In genomic region chr19:12272386-12272785, GRCh38 we compare ENCODE assay signal across 26 cellular contexts. TPM values are rescaled to one million over a fixed set of nuclear protein-coding genes. Genes with fewer than 3 reads are reported as not detected.
DNase-seq lines count a peak whose midpoint lies in the region; ATAC-seq, FAIRE-seq and TF ChIP-seq lines count a peak whose summit lies in the region.
"Had no signal": no experiment of that assay in that cellular context is flagged by ENCODE, and none has a peak within 500 bp of the region (broad histone marks: within the 10 kb centered on the region; RNA-seq: fewer than 3 reads in every experiment).

No MANE protein-coding gene starts in this region.

- no peak overlapping the region for H3K4me2 ChIP-seq in K562 (ENCODE audit: insufficient read depth, low read length)
- H3K4me2 ChIP-seq: KMS-11, SK-N-SH had no signal

- H3K79me2 ChIP-seq in K562 (ENCODE audit: control insufficient read depth, insufficient read depth, low read length) = no peaks in the 10 kb centered on the region

- H3K36me3 ChIP-seq in liver (ENCODE audit: control insufficient read depth in 4 of 4, insufficient read depth in 3 of 4, low read depth in 1 of 4, low read length in 3 of 4) = peaks cover 15 to 72% (median 62%) of the 10 kb centered on the region in 4 donors
- peaks cover 0 to 47% (median 25%) of the 10 kb centered on the region in 4 donors for H3K36me3 ChIP-seq in right lobe of liver
- H3K36me3 ChIP-seq in K562 (ENCODE audit: control insufficient read depth, insufficient read depth, low read length) = peaks cover 19% of the 10 kb centered on the region; the same call in 1 of the 3 replicates
- H3K36me3 ChIP-seq in mucosa of rectum (ENCODE audit: control insufficient read depth in 2 of 2, insufficient read depth in 2 of 2, low read length in 2 of 2) = peaks cover 53 to 58% of the 10 kb centered on the region in 2 donors

- TF ChIP-seq POLR2A in right lobe of liver (IDR thresholded peaks at IDR 0.05) (no peak), K562 (conservative IDR thresholded peaks at IDR 0.05) (no peak), lower leg skin (IDR thresholded peaks at IDR 0.05) (no peak)

- H2AFZ ChIP-seq in K562 (ENCODE audit: low read depth, low read length) = no peak overlapping the region

- peak overlapping the region in 2 of 3 donors; percentile 66 to 85 for H3K4me3 ChIP-seq in liver (ENCODE audit: low read depth in 1 of 3, low read length in 3 of 3)
- H3K4me3 ChIP-seq in right lobe of liver = no peak overlapping the region
- H3K4me3 ChIP-seq in K562 = no peak overlapping the region
- H3K4me3 ChIP-seq in mucosa of rectum (ENCODE audit: low read length in 2 of 2) = peak overlapping the region; percentile 37 to 45
- no peak overlapping the region for H3K4me3 ChIP-seq in lower leg skin (ENCODE audit: low read depth, poor library complexity, severe bottlenecking)
- H3K4me3 ChIP-seq: HAP-1 had no signal

- no peak for FAIRE-seq in K562 (lab: Jason Lieb, UNC)
- FAIRE-seq: GM12892 had no signal

- H3K4me1 ChIP-seq in liver (ENCODE audit: control insufficient read depth in 4 of 4, insufficient read depth in 4 of 4, low read length in 3 of 4) = no peaks in the 10 kb centered on the region
- no peaks in the 10 kb centered on the region for H3K4me1 ChIP-seq in right lobe of liver
- H3K4me1 ChIP-seq in K562 (replicated peaks in 1 of 2; ENCODE audit: control insufficient read depth in 2 of 2, insufficient read depth in 2 of 2, low read length in 2 of 2) = no peaks in the 10 kb centered on the region
- no peaks in the 10 kb centered on the region for H3K4me1 ChIP-seq in mucosa of rectum (ENCODE audit: control insufficient read depth in 2 of 2, insufficient read depth in 2 of 2, low read length in 2 of 2)
- H3K4me1 ChIP-seq: HAP-1 had no signal

- peaks cover 86% of the 10 kb centered on the region for H3K36me3 Mint-ChIP-seq in activated naive CD8-positive, alpha-beta T cell treated with anti-CD3 and anti-CD28 coated beads for 36 hours

- DNase-seq in right lobe of liver (no peak), K562 (ENCODE audit: extremely low read depth in 1 of 4, low spot score in 3 of 4) (no peak), posterior cingulate gyrus (no peak), lower leg skin (ENCODE audit: low spot score in 2 of 2) (no peak)
- no peak for DNase-seq in activated naive CD8-positive, alpha-beta T cell treated with anti-CD3 and anti-CD28 coated beads for 36 hours
- DNase-seq: 8988T; CD4-positive, alpha-beta T cell; DMS53; EL; MV-4-11; NCI-H1417 treated with DMSO at 0.1 percent for 48 hours; NCI-H187 treated with DMSO at 0.1 percent for 48 hours; NCI-H2227 treated with DMSO at 0.1 percent for 48 hours; NCI-H510A treated with DMSO at 0.1 percent for 48 hours; NCI-H774; OCI-M1; RPMI8226; SHP77 treated with DMSO at 0.1 percent for 48 hours; SK-N-SH had no signal

- no peak overlapping the region for H3K27ac Mint-ChIP-seq in activated naive CD8-positive, alpha-beta T cell treated with anti-CD3 and anti-CD28 coated beads for 36 hours
- H3K27ac Mint-ChIP-seq: B cell; CD4-positive, alpha-beta T cell had no signal

- no peak for TF ChIP-seq EP300 in K562 (IDR thresholded peaks at IDR 0.05; ENCODE audit: low read length)

- intact Hi-C loops in right lobe of liver (cut with DNase I) = no loop called here
- intact Hi-C loops in K562 (cut with micrococcal nuclease) = no loop called here
- intact Hi-C loops in posterior cingulate gyrus (cut with DNase I) = no loop called here
- intact Hi-C loops in lower leg skin (cut with DNase I; ENCODE audit: low total_unique reads) = no loop called here

- H3K27me3 Mint-ChIP-seq in activated naive CD8-positive, alpha-beta T cell treated with anti-CD3 and anti-CD28 coated beads for 36 hours = no peaks in the 10 kb centered on the region
- H3K27me3 Mint-ChIP-seq: B cell; CD4-positive, alpha-beta T cell had no signal

- H3K9ac ChIP-seq in liver (ENCODE audit: low read depth in 1 of 2, low read length in 2 of 2) (no peak overlapping the region), K562 (ENCODE audit: insufficient read depth in 1 of 2, low read depth in 2 of 2, low read length in 2 of 2) (no peak overlapping the region), mucosa of rectum (ENCODE audit: low read depth in 1 of 2, low read length in 2 of 2) (no peak overlapping the region)
- H3K9ac ChIP-seq: KMS-11, SK-N-SH had no signal

- BruUV-seq in K562 (replicated peaks; lab: Mats Ljungman, UMichigan) = no TSS peak

- no peak for TF ChIP-seq CTCF in liver (IDR thresholded peaks at IDR 0.05; ENCODE audit: low read depth, low read length, missing input control)
- TF ChIP-seq CTCF in right lobe of liver (IDR thresholded peaks at IDR 0.05) = no peak
- no peak for TF ChIP-seq CTCF in K562 (IDR thresholded peaks at IDR 0.05 in 2 of 3, conservative IDR thresholded peaks at IDR 0.05 in 1 of 3; ENCODE audit: insufficient read depth in 2 of 3, low read depth in 1 of 3, low read length in 3 of 3)
- TF ChIP-seq CTCF in lower leg skin (IDR thresholded peaks at IDR 0.05) = no peak

- H3K4me1 Mint-ChIP-seq in activated naive CD8-positive, alpha-beta T cell treated with anti-CD3 and anti-CD28 coated beads for 36 hours = peaks cover 3% of the 10 kb centered on the region
- H3K4me1 Mint-ChIP-seq: B cell had no signal

- TF ChIP-seq RAD21 in liver (IDR thresholded peaks at IDR 0.05) (no peak), K562 (CRISPR knock-in tag; conservative IDR thresholded peaks at IDR 0.05 in 1 of 2, IDR thresholded peaks at IDR 0.05 in 1 of 2) (no peak)

- ATAC-seq in right lobe of liver (no peak), K562 (no peak), HG03139 (IDR thresholded peaks at IDR 0.05; ENCODE audit: unreplicated experiment) (no peak)

- H3K9me3 ChIP-seq in liver (ENCODE audit: control insufficient read depth in 4 of 4, low read length in 3 of 4) (peaks cover 46 to 93% (median 55%) of the 10 kb centered on the region in 4 donors), right lobe of liver (peaks cover 0 to 79% (median 36%) of the 10 kb centered on the region in 4 donors), K562 (replicated peaks; ENCODE audit: control insufficient read depth, insufficient read depth, low read depth, low read length) (peaks cover 19% of the 10 kb centered on the region), mucosa of rectum (ENCODE audit: control insufficient read depth in 2 of 2, low read length in 2 of 2) (peaks cover 53 to 62% of the 10 kb centered on the region in 2 donors)

- in situ Hi-C loops in K562 (cut with MboI) = no loop called here

- CTCF ChIA-PET in K562 (lab: Yijun Ruan, JAX; ENCODE audit: low intra/inter-chr PET ratio) = no interaction called here

- no peak overlapping the region for H3K4me3 Mint-ChIP-seq in activated naive CD8-positive, alpha-beta T cell treated with anti-CD3 and anti-CD28 coated beads for 36 hours
- H3K4me3 Mint-ChIP-seq: B cell; CD4-positive, alpha-beta T cell had no signal

- POLR2A ChIA-PET in K562 (lab: Yijun Ruan, JAX) = no interaction called here

- H3K27ac ChIP-seq in liver (ENCODE audit: low read depth in 1 of 2, low read length in 2 of 2) = no peak overlapping the region
- no peak overlapping the region for H3K27ac ChIP-seq in right lobe of liver
- no peak overlapping the region for H3K27ac ChIP-seq in K562 (ENCODE audit: extremely low read depth, low read depth, low read length)
- H3K27ac ChIP-seq in mucosa of rectum (ENCODE audit: low read depth in 2 of 2, low read length in 2 of 2) = no peak overlapping the region
- H3K27ac ChIP-seq: KMS-11 had no signal

- H3K9me3 Mint-ChIP-seq in activated naive CD8-positive, alpha-beta T cell treated with anti-CD3 and anti-CD28 coated beads for 36 hours = peaks cover 66% of the 10 kb centered on the region

- no peaks in the 10 kb centered on the region for H3K9me1 ChIP-seq in K562 (ENCODE audit: control insufficient read depth, insufficient read depth, low read length)

- H4K20me1 ChIP-seq in K562 (replicated peaks; ENCODE audit: control insufficient read depth, insufficient read depth, low read length) = no peaks in the 10 kb centered on the region

- no peaks in the 10 kb centered on the region for H3K27me3 ChIP-seq in liver (ENCODE audit: control insufficient read depth in 4 of 4, insufficient read depth in 4 of 4, low read length in 3 of 4)
- H3K27me3 ChIP-seq in right lobe of liver = no peaks in the 10 kb centered on the region
- H3K27me3 ChIP-seq in K562 (ENCODE audit: control insufficient read depth in 2 of 2, insufficient read depth in 2 of 2, low read length in 2 of 2) = no peaks in the 10 kb centered on the region
- H3K27me3 ChIP-seq in mucosa of rectum (ENCODE audit: control insufficient read depth in 2 of 2, insufficient read depth in 2 of 2, low read length in 2 of 2) = no peaks in the 10 kb centered on the region

- 98% methylated on average over 5 of the region's 5 CpGs for WGBS in liver
- 100% methylated on average over 5 of the region's 5 CpGs for WGBS in right lobe of liver (ENCODE audit: insufficient coverage, low coverage, low lambda C conversion rate, missing lambda C conversion rate)
- 19% methylated on average over 5 of the region's 5 CpGs for WGBS in K562 (ENCODE audit: insufficient coverage, low coverage, missing lambda C conversion rate)
- 95 to 99% methylated on average over 5 of the region's 5 CpGs for WGBS in lower leg skin, 2 donors

TF ChIP-seq in K562, 482 proteins besides CTCF, POLR2A, EP300 and RAD21 (continues in another document):
- TF ChIP-seq ZNF75A (CRISPR knock-in tag; IDR thresholded peaks at IDR 0.05) = peak; percentile 88

RNA-seq across cellular contexts. Expression of gene ZNF44, which starts 22.3 kb away (rescaled TPM):
- 10 to 100 TPM in 1 of 2 donors, 1 to 10 TPM in 1; 7.1 to 17.9 TPM for total RNA-seq in liver
- polyA plus RNA-seq in liver = 1 to 10 TPM; 4.1 to 6.6 TPM
- total RNA-seq in right lobe of liver = 10 to 100 TPM in 1 of 6 experiments, 1 to 10 TPM in 5; 4.9 to 11.6 (median 6.2) TPM
- total RNA-seq in K562 (2011; cell fraction: chromatin; rRNA removed; ENCODE audit: low replicate concordance) = 5.5 and 19.4 TPM in 2 replicates
- 3.3 and 4.5 TPM in 2 replicates for total RNA-seq in K562 (2011; cell fraction: nucleolus; rRNA removed)
- total RNA-seq in K562 (2011; cell fraction: nucleoplasm; rRNA removed) = 7.4 and 7.6 TPM in 2 replicates
- total RNA-seq in K562 (2014; rRNA removed) = 2.6 and 3.2 TPM in 2 replicates
- total RNA-seq in K562 (2014; rRNA removed; fragmentation: Illumina TruSeq; extraction: Trizol) = 8.3 TPM in 2 replicates
- total RNA-seq in K562 (2015; rRNA removed; fragmentation: Illumina TruSeq; extraction: Trizol) = 7.7 and 8.2 TPM in 2 replicates
- 3.2 and 3.9 TPM in 2 replicates for total RNA-seq in K562 (2021)
- polyA plus RNA-seq in K562 (2011; rRNA removed) = 2.7 and 4.4 TPM in 2 replicates
- 0.54 and 1.2 TPM in 2 replicates for polyA plus RNA-seq in K562 (2011; cell fraction: cytosol; rRNA removed)
- polyA plus RNA-seq in K562 (2011; cell fraction: nucleus; rRNA removed) = 2.3 and 2.4 TPM in 2 replicates
- 4.7 and 6.8 TPM in 2 replicates for polyA plus RNA-seq in K562 (2012)
- 5.3 and 5.5 TPM in 2 replicates for polyA plus RNA-seq in K562 (2014; fragmentation: Illumina TruSeq; extraction: Trizol)
- 1 to 10 TPM; 2.7 to 5.7 TPM for polyA plus RNA-seq in K562 (2014; fragmentation: Nextera tagmentation; extraction: Ambion mirVana)
- polyA plus RNA-seq in K562 (2014; rRNA removed) = 3.9 and 4.4 TPM in 2 replicates
- polyA minus RNA-seq in K562 (2011; rRNA and poly(A)+ RNA removed) = 3.5 and 4.9 TPM in 2 replicates
- polyA minus RNA-seq in K562 (2011; cell fraction: cytosol; rRNA and poly(A)+ RNA removed) = 0.55 and 1.0 TPM in 2 replicates
- polyA minus RNA-seq in K562 (2011; cell fraction: nucleus; rRNA and poly(A)+ RNA removed) = 0.94 and 3.1 TPM in 2 replicates
- 1 to 10 TPM; 5.6 to 6.6 TPM for total RNA-seq in activated naive CD8-positive, alpha-beta T cell treated with anti-CD3 and anti-CD28 coated beads for 36 hours
- total RNA-seq in lower leg skin = 10 to 100 TPM in 3 of 4 donors, 1 to 10 TPM in 1; 8.8 to 15.6 (median 13.0) TPM

Comparison
In these comparisons a context has a peak if more than half of its experiments do, and no peak if none do; other contexts are left out.
1. H3K4me3 ChIP-seq: peak in liver (2 of 3) and mucosa of rectum (2 of 2); none in right lobe of liver (0 of 3), K562 (single experiment) and lower leg skin (single experiment).